8 cellular contexts compared by ENCODE assay signal in genomic region chr5:177454397-177455035, GRCh38. TPM values are rescaled to one million over a fixed set of nuclear protein-coding genes. Genes with fewer than 3 reads are reported as not detected.
DNase-seq lines count a peak whose midpoint lies in the region; ATAC-seq, FAIRE-seq and TF ChIP-seq lines count a peak whose summit lies in the region.

No MANE protein-coding gene starts in this region.

- H3K79me2 ChIP-seq in keratinocyte (ENCODE audit: control insufficient read depth, insufficient read depth, low read length), result no peaks in the 10 kb centered on the region

- peaks cover 12 to 15% of the 10 kb centered on the region in 2 experiments for H3K36me3 ChIP-seq in keratinocyte (ENCODE audit: control insufficient read depth in 2 of 2, extremely low read depth in 1 of 2, insufficient read depth in 2 of 2, low read length in 2 of 2)

- TF ChIP-seq CTCF in AG04450 (IDR thresholded peaks at IDR 0.05; ENCODE audit: low read depth, low read length) (peak; percentile 77), keratinocyte (optimal IDR thresholded peaks at IDR 0.05 in 1 of 3, IDR thresholded peaks at IDR 0.05 in 1 of 3, conservative IDR thresholded peaks at IDR 0.05 in 1 of 3; ENCODE audit: extremely low read depth in 1 of 3, insufficient read depth in 2 of 3, low read length in 3 of 3) (peak in 2 of 3 experiments; percentile 67 to 77)

- CTCF ChIA-PET in AG04450 (lab: Charles Lee), result interaction anchor here (0.5 to 15.6 kb wide), 18 partner anchors 8 to 341 kb away, joined by 3 to 205 read pairs (median 5); partner anchors contain the start of genes DBN1 and PFN3

- H4K20me1 ChIP-seq in keratinocyte (ENCODE audit: control insufficient read depth, extremely low read depth, insufficient read depth, low read length), result peaks cover 5% of the 10 kb centered on the region

- POLR2A ChIA-PET in AG04450 (lab: Yijun Ruan, JAX), result interaction anchor here (1.0 to 3.0 kb wide), 8 partner anchors 10 to 65 kb away, joined by 4 to 26 read pairs (median 7); partner anchors contain the start of genes GRK6 and PDLIM7

- H2AFZ ChIP-seq in keratinocyte (ENCODE audit: control insufficient read depth, low read length), result peak overlapping the region; percentile 0

- H3K4me3 ChIP-seq in AG04450 (ENCODE audit: low read depth, low read length), result peak overlapping the region; percentile 51
- H3K4me3 ChIP-seq in keratinocyte (ENCODE audit: control insufficient read depth in 2 of 3, extremely low read depth in 1 of 3, insufficient read depth in 2 of 3, low read depth in 1 of 3, low read length in 3 of 3), result peak overlapping the region; percentile 30 to 62 (median 50)

- no peak for FAIRE-seq in keratinocyte (lab: Jason Lieb, UNC)

- H3K9me1 ChIP-seq in keratinocyte (ENCODE audit: control insufficient read depth, extremely low read depth, insufficient read depth, low read length), result no peaks in the 10 kb centered on the region

- DNase-seq in AG04450 (ENCODE audit: low read depth, low spot score) (no peak), NCI-H2196 (lab: John Stamatoyannopoulos, UW; ENCODE audit: unreplicated experiment) (peak; percentile 93), keratinocyte (ENCODE audit: low read depth, low spot score) (no peak)
- peak; percentile 90 for DNase-seq in central memory CD4-positive, alpha-beta T cell
- DNase-seq in stimulated activated CD4-positive, alpha-beta T cell treated with anti-CD3 and anti-CD28 coated beads, Interleukin-12 subunit alpha, Interleukin-12 subunit beta, amount 100 ng/mL, for 48 hours (ENCODE audit: low read depth in 2 of 3, low spot score in 1 of 3), result peak; percentile 82 to 95 (median 91)

- dilution Hi-C loops in keratinocyte (cut with MboI; ENCODE audit: extremely low pct_ligation_motif_present, low sequenced_read_pairs), result no loop called here

- H3K9me3 ChIP-seq in AG04450 (ENCODE audit: control insufficient read depth, insufficient read depth, low read length), result no peaks in the 10 kb centered on the region
- H3K9me3 ChIP-seq in keratinocyte (ENCODE audit: control insufficient read depth, low read depth, low read length), result no peaks in the 10 kb centered on the region

- H3K27ac ChIP-seq in AG04450 (ENCODE audit: low read depth, low read length), result peak overlapping the region; percentile 11
- H3K27ac ChIP-seq in keratinocyte (ENCODE audit: control insufficient read depth, insufficient read depth, low read length), result peak overlapping the region; percentile 43

- no peaks in the 10 kb centered on the region for H3K27me3 ChIP-seq in AG04450 (ENCODE audit: control insufficient read depth, insufficient read depth, low read length)
- H3K27me3 ChIP-seq in keratinocyte (ENCODE audit: control insufficient read depth, extremely low read depth, insufficient read depth, low read length), result no peaks in the 10 kb centered on the region

- H3K9ac ChIP-seq in keratinocyte (ENCODE audit: control insufficient read depth, extremely low read depth, insufficient read depth, low read length), result peak overlapping the region; percentile 66

- peak overlapping the region; percentile 85 for H3K4me2 ChIP-seq in keratinocyte (ENCODE audit: control insufficient read depth, extremely low read depth, insufficient read depth, low read depth, low read length)

- H3K4me1 ChIP-seq in keratinocyte (ENCODE audit: control insufficient read depth, extremely low read depth, insufficient read depth, low read length), result peaks cover 22% of the 10 kb centered on the region

- ATAC-seq in GM18861 (IDR thresholded peaks at IDR 0.05; ENCODE audit: unreplicated experiment) (peak; percentile 32), HG03095 (IDR thresholded peaks at IDR 0.05; ENCODE audit: unreplicated experiment) (peak; percentile 42)
- ATAC-seq in activated CD4-positive, CD25-positive, alpha-beta regulatory T cell treated with anti-CD3 and anti-CD28 coated beads, Interleukin-2, amount 50 U/mL, for 24 hours, result peak; percentile 55

RNA-seq across cellular contexts. Expression of gene PRR7, which starts 7.9 kb away (rescaled TPM):
- polyA plus RNA-seq in AG04450 (2011; rRNA removed) (1.0 and 1.6 TPM in 2 replicates), keratinocyte (1.1 to 4.7 TPM (median 4.3 TPM) in 3 replicates)
- 0.28 and 0.43 TPM in 2 replicates for polyA minus RNA-seq in AG04450 (2011; rRNA and poly(A)+ RNA removed)
- polyA plus RNA-seq in keratinocyte (2011; ENCODE audit: low read depth), result 0.69 TPM
- 2.2 and 14.0 TPM in 2 replicates for polyA plus RNA-seq in keratinocyte (2011; cell fraction: cytosol; rRNA removed)
- 2.8 and 7.2 TPM in 2 replicates for polyA plus RNA-seq in keratinocyte (2011; cell fraction: nucleus; rRNA removed)
- polyA plus RNA-seq in keratinocyte (2012; ENCODE audit: low replicate concordance), result 2.0 and 7.7 TPM in 2 replicates
- 0.32 to 2.3 TPM (median 0.40 TPM) in 3 replicates for polyA minus RNA-seq in keratinocyte
- polyA minus RNA-seq in keratinocyte (2011; cell fraction: cytosol; rRNA and poly(A)+ RNA removed), result 14.4 TPM
- 2.2 and 3.4 TPM in 2 replicates for polyA minus RNA-seq in keratinocyte (2011; cell fraction: nucleus; rRNA and poly(A)+ RNA removed)

RNA-seq across cellular contexts. Expression of gene DBN1, which starts 18.9 kb away (rescaled TPM):
- polyA plus RNA-seq in AG04450 (2011; rRNA removed) (146 and 164 TPM in 2 replicates), keratinocyte (57.2 to 73.4 TPM (median 59.4 TPM) in 3 replicates)
- 169 and 227 TPM in 2 replicates for polyA minus RNA-seq in AG04450 (2011; rRNA and poly(A)+ RNA removed)
- polyA plus RNA-seq in keratinocyte (2011; ENCODE audit: low read depth), result 72.5 TPM
- polyA plus RNA-seq in keratinocyte (2011; cell fraction: cytosol; rRNA removed), result 22.6 and 62.3 TPM in 2 replicates
- polyA plus RNA-seq in keratinocyte (2011; cell fraction: nucleus; rRNA removed), result 107 and 138 TPM in 2 replicates
- 24.6 and 97.5 TPM in 2 replicates for polyA plus RNA-seq in keratinocyte (2012; ENCODE audit: low replicate concordance)
- 54.7 to 116 TPM (median 75.6 TPM) in 3 replicates for polyA minus RNA-seq in keratinocyte
- 127 TPM for polyA minus RNA-seq in keratinocyte (2011; cell fraction: cytosol; rRNA and poly(A)+ RNA removed)
- 50.9 and 67.5 TPM in 2 replicates for polyA minus RNA-seq in keratinocyte (2011; cell fraction: nucleus; rRNA and poly(A)+ RNA removed)

RNA-seq across cellular contexts. Expression of gene GRK6, which starts 28.0 kb away (rescaled TPM):
- polyA plus RNA-seq in AG04450 (2011; rRNA removed) (16.4 and 21.4 TPM in 2 replicates), keratinocyte (23.4 to 38.5 TPM (median 29.9 TPM) in 3 replicates)
- polyA minus RNA-seq in AG04450 (2011; rRNA and poly(A)+ RNA removed), result 23.7 and 27.5 TPM in 2 replicates
- 8.5 TPM for polyA plus RNA-seq in keratinocyte (2011; ENCODE audit: low read depth)
- 17.7 and 37.1 TPM in 2 replicates for polyA plus RNA-seq in keratinocyte (2011; cell fraction: cytosol; rRNA removed)
- polyA plus RNA-seq in keratinocyte (2011; cell fraction: nucleus; rRNA removed), result 20.6 and 22.3 TPM in 2 replicates
- polyA plus RNA-seq in keratinocyte (2012; ENCODE audit: low replicate concordance), result 12.6 and 45.5 TPM in 2 replicates
- polyA minus RNA-seq in keratinocyte, result 20.8 to 36.8 TPM (median 32.9 TPM) in 3 replicates
- polyA minus RNA-seq in keratinocyte (2011; cell fraction: cytosol; rRNA and poly(A)+ RNA removed), result 50.6 TPM
- polyA minus RNA-seq in keratinocyte (2011; cell fraction: nucleus; rRNA and poly(A)+ RNA removed), result 13.2 and 19.5 TPM in 2 replicates

RNA-seq across cellular contexts. Expression of gene PDLIM7, which starts 42.9 kb away (rescaled TPM):
- polyA plus RNA-seq in AG04450 (2011; rRNA removed) (195 and 268 TPM in 2 replicates), keratinocyte (48.5 to 83.6 TPM (median 60.5 TPM) in 3 replicates)
- polyA minus RNA-seq in AG04450 (2011; rRNA and poly(A)+ RNA removed), result 134 and 147 TPM in 2 replicates
- 23.4 TPM for polyA plus RNA-seq in keratinocyte (2011; ENCODE audit: low read depth)
- polyA plus RNA-seq in keratinocyte (2011; cell fraction: cytosol; rRNA removed), result 33.0 and 72.1 TPM in 2 replicates
- polyA plus RNA-seq in keratinocyte (2011; cell fraction: nucleus; rRNA removed), result 124 and 193 TPM in 2 replicates
- 35.6 and 111 TPM in 2 replicates for polyA plus RNA-seq in keratinocyte (2012; ENCODE audit: low replicate concordance)
- 39.5 to 63.3 TPM (median 44.1 TPM) in 3 replicates for polyA minus RNA-seq in keratinocyte
- 84.2 TPM for polyA minus RNA-seq in keratinocyte (2011; cell fraction: cytosol; rRNA and poly(A)+ RNA removed)
- polyA minus RNA-seq in keratinocyte (2011; cell fraction: nucleus; rRNA and poly(A)+ RNA removed), result 61.5 and 66.3 TPM in 2 replicates

RNA-seq across cellular contexts. Expression of gene F12, which starts 45.2 kb away (rescaled TPM):
- polyA plus RNA-seq in AG04450 (2011; rRNA removed) (0.35 and 0.48 TPM in 2 replicates), keratinocyte (6.0 to 11.2 TPM (median 7.7 TPM) in 3 replicates)
- polyA minus RNA-seq in AG04450 (2011; rRNA and poly(A)+ RNA removed), result 0.55 TPM in 1 of 2 replicates, not detected in the other
- 2.1 TPM for polyA plus RNA-seq in keratinocyte (2011; ENCODE audit: low read depth)
- polyA plus RNA-seq in keratinocyte (2011; cell fraction: cytosol; rRNA removed), result 6.1 and 18.8 TPM in 2 replicates
- 5.3 and 8.8 TPM in 2 replicates for polyA plus RNA-seq in keratinocyte (2011; cell fraction: nucleus; rRNA removed)
- 13.5 and 15.7 TPM in 2 replicates for polyA plus RNA-seq in keratinocyte (2012; ENCODE audit: low replicate concordance)
- 2.7 to 6.3 TPM (median 2.9 TPM) in 3 replicates for polyA minus RNA-seq in keratinocyte
- polyA minus RNA-seq in keratinocyte (2011; cell fraction: cytosol; rRNA and poly(A)+ RNA removed), result 20.7 TPM
- 3.8 and 4.1 TPM in 2 replicates for polyA minus RNA-seq in keratinocyte (2011; cell fraction: nucleus; rRNA and poly(A)+ RNA removed)

Comparison
In these comparisons a context has a peak if more than half of its experiments do, and no peak if none do; other contexts are left out.
1. DNase-seq: peak in NCI-H2196 (single experiment), central memory CD4-positive, alpha-beta T cell (single experiment) and stimulated activated CD4-positive, alpha-beta T cell treated with anti-CD3 and anti-CD28 coated beads, Interleukin-12 subunit alpha, Interleukin-12 subunit beta, amount 100 ng/mL, for 48 hours (3 of 3); none in AG04450 (single experiment) and keratinocyte (single experiment).
2. Peak in every context shown above with its lines, with median percentiles within 50 percentile points of each other: ATAC-seq.